Comparison of ENCODE assay signal across 1 cellular context in the genomic region with DNA sequence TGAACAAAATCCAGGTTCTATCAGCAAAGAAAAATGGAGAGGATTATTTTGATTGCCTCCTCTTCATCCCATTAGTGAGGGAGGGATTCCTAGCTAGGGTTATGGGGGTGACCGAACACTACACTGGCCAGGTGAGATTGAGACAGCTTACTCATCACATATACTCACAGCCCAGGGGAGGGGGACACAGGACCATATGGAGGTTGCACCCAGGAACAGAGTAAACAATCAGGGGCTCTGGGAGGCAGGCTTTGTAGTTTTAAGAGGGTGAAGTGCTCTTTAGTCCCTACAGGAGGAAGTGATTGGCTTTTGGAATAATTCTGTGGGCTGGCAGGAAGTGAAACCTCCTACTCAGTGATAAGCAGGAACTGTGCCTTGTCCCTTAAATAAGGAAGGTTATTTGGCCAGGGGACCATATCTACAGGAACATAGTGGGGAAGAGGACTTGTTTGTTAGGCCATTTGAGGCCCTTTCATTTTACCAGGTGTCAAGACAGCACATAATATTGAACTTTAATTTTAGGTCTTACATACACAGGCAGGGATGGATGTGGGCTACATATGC.
TF ChIP-seq lines count a peak whose summit lies in the region.

No MANE protein-coding gene starts in this region.

TF ChIP-seq in WTC11, 78 proteins besides CTCF, POLR2A, EP300 and RAD21 (continued from another document):
- TF ChIP-seq, protein P1, sequence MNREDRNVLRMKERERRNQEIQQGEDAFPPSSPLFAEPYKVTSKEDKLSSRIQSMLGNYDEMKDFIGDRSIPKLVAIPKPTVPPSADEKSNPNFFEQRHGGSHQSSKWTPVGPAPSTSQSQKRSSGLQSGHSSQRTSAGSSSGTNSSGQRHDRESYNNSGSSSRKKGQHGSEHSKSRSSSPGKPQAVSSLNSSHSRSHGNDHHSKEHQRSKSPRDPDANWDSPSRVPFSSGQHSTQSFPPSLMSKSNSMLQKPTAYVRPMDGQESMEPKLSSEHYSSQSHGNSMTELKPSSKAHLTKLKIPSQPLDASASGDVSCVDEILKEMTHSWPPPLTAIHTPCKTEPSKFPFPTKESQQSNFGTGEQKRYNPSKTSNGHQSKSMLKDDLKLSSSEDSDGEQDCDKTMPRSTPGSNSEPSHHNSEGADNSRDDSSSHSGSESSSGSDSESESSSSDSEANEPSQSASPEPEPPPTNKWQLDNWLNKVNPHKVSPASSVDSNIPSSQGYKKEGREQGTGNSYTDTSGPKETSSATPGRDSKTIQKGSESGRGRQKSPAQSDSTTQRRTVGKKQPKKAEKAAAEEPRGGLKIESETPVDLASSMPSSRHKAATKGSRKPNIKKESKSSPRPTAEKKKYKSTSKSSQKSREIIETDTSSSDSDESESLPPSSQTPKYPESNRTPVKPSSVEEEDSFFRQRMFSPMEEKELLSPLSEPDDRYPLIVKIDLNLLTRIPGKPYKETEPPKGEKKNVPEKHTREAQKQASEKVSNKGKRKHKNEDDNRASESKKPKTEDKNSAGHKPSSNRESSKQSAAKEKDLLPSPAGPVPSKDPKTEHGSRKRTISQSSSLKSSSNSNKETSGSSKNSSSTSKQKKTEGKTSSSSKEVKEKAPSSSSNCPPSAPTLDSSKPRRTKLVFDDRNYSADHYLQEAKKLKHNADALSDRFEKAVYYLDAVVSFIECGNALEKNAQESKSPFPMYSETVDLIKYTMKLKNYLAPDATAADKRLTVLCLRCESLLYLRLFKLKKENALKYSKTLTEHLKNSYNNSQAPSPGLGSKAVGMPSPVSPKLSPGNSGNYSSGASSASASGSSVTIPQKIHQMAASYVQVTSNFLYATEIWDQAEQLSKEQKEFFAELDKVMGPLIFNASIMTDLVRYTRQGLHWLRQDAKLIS (CRISPR knock-in tag; IDR thresholded peaks at IDR 0.05; ENCODE audit: borderline replicate concordance): no peak
- no peak for TF ChIP-seq ESRRA (CRISPR knock-in tag; IDR thresholded peaks at IDR 0.05; ENCODE audit: borderline replicate concordance)
- TF ChIP-seq, protein P2, sequence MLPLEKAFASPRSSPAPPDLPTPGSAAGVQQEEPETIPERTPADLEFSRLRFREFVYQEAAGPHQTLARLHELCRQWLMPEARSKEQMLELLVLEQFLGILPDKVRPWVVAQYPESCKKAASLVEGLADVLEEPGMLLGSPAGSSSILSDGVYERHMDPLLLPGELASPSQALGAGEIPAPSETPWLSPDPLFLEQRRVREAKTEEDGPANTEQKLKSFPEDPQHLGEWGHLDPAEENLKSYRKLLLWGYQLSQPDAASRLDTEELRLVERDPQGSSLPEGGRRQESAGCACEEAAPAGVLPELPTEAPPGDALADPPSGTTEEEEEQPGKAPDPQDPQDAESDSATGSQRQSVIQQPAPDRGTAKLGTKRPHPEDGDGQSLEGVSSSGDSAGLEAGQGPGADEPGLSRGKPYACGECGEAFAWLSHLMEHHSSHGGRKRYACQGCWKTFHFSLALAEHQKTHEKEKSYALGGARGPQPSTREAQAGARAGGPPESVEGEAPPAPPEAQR (CRISPR knock-in tag; IDR thresholded peaks at IDR 0.05): no peak
- TF ChIP-seq, protein P3, sequence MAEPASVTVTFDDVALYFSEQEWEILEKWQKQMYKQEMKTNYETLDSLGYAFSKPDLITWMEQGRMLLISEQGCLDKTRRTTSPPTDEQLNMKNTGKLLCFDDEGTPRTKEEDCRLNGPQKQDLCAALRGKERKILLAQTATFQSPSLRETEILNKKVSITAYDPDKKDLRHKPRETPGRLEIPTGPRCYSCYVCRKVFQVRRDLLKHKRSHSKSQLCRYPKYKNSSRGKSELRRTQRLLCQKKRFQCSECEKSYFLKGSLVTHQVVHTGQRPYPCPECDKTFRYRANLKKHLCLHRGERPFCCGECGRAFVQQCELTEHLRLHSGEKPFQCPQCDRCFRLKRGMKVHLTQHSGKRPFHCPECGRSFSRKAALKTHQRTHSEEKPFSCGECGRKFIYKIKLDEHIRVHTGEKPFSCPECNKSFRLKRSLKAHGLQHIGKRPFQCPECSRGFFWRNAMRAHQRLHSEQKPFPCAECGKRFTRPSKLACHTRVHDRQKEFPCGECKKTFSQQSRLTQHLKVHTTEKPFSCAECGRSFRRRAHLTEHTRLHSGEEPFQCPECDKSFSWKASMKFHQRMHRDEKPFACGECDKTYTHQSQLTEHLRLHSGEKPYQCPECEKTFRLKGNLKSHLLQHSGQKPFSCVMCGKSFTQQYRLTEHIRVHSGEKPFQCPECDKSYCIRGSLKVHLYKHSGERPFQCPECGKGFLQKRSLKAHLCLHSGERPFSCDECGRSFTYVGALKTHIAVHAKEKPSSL (CRISPR knock-in tag; conservative IDR thresholded peaks at IDR 0.05): no peak
- TF ChIP-seq NFATC4 (CRISPR knock-in tag; IDR thresholded peaks at IDR 0.05): no peak
- TF ChIP-seq, protein P4, sequence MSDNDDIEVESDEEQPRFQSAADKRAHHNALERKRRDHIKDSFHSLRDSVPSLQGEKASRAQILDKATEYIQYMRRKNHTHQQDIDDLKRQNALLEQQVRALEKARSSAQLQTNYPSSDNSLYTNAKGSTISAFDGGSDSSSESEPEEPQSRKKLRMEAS (CRISPR knock-in tag; IDR thresholded peaks at IDR 0.05): no peak
- no peak for TF ChIP-seq FOXJ3 (CRISPR knock-in tag; IDR thresholded peaks at IDR 0.05; ENCODE audit: borderline replicate concordance)
TF ChIP-seq in WTC11: peak in this region for 0.
